1 cellular context compared by ENCODE assay signal in the genomic region with DNA sequence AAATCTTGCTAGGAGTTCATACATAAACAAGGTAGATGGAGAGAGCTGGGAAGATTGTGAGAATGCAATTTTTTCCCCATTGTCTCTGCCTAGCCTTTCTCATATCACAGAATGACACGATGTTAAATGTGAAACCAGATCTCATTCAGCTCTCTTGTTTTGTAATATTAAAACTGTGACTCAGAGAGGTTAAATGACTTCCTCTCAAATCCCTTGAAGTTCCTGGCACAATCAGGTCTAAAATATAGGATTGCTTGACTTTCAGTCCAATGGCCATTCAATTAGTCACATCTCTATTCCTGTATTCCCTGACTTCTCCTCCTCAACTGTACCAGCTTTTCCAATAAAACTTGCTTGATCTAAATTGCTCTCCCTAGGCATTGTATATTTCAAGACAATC.
TF ChIP-seq lines count a peak whose summit lies in the region.

No MANE protein-coding gene starts in this region.

TF ChIP-seq in GM12878, 131 proteins besides CTCF, POLR2A, EP300 and RAD21 (continued from another document and continues in another):
- TF ChIP-seq, protein P1, sequence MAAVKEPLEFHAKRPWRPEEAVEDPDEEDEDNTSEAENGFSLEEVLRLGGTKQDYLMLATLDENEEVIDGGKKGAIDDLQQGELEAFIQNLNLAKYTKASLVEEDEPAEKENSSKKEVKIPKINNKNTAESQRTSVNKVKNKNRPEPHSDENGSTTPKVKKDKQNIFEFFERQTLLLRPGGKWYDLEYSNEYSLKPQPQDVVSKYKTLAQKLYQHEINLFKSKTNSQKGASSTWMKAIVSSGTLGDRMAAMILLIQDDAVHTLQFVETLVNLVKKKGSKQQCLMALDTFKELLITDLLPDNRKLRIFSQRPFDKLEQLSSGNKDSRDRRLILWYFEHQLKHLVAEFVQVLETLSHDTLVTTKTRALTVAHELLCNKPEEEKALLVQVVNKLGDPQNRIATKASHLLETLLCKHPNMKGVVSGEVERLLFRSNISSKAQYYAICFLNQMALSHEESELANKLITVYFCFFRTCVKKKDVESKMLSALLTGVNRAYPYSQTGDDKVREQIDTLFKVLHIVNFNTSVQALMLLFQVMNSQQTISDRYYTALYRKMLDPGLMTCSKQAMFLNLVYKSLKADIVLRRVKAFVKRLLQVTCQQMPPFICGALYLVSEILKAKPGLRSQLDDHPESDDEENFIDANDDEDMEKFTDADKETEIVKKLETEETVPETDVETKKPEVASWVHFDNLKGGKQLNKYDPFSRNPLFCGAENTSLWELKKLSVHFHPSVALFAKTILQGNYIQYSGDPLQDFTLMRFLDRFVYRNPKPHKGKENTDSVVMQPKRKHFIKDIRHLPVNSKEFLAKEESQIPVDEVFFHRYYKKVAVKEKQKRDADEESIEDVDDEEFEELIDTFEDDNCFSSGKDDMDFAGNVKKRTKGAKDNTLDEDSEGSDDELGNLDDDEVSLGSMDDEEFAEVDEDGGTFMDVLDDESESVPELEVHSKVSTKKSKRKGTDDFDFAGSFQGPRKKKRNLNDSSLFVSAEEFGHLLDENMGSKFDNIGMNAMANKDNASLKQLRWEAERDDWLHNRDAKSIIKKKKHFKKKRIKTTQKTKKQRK (IDR thresholded peaks at IDR 0.05; ENCODE audit: low read depth, low read length), result no peak
- no peak for TF ChIP-seq ZNF384 (IDR thresholded peaks at IDR 0.05; ENCODE audit: borderline replicate concordance, low read depth, low read length)
- TF ChIP-seq ZNF622 (IDR thresholded peaks at IDR 0.05), result no peak
- TF ChIP-seq BMI1 (IDR thresholded peaks at IDR 0.05; ENCODE audit: borderline replicate concordance), result no peak
- no peak for TF ChIP-seq BACH1 (IDR thresholded peaks at IDR 0.05; ENCODE audit: borderline replicate concordance)
- no peak for TF ChIP-seq KDM1A (IDR thresholded peaks at IDR 0.05; ENCODE audit: borderline replicate concordance)
- TF ChIP-seq, protein P2, sequence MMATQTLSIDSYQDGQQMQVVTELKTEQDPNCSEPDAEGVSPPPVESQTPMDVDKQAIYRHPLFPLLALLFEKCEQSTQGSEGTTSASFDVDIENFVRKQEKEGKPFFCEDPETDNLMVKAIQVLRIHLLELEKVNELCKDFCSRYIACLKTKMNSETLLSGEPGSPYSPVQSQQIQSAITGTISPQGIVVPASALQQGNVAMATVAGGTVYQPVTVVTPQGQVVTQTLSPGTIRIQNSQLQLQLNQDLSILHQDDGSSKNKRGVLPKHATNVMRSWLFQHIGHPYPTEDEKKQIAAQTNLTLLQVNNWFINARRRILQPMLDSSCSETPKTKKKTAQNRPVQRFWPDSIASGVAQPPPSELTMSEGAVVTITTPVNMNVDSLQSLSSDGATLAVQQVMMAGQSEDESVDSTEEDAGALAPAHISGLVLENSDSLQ (IDR thresholded peaks at IDR 0.05), result no peak
- TF ChIP-seq TBL1XR1 (IDR thresholded peaks at IDR 0.05; ENCODE audit: low read depth, low read length), result no peak
- TF ChIP-seq KAT2A (conservative IDR thresholded peaks at IDR 0.05; ENCODE audit: control insufficient read depth, low read depth, low read length), result no peak
- peak in 1 of 2 experiments; percentile 13; a peak in 1 of 4 replicates for TF ChIP-seq ETV6 (conservative IDR thresholded peaks at IDR 0.05 in 1 of 2, IDR thresholded peaks at IDR 0.05 in 1 of 2; ENCODE audit: borderline replicate concordance in 1 of 2, low read depth in 1 of 2)
- TF ChIP-seq, protein P3, sequence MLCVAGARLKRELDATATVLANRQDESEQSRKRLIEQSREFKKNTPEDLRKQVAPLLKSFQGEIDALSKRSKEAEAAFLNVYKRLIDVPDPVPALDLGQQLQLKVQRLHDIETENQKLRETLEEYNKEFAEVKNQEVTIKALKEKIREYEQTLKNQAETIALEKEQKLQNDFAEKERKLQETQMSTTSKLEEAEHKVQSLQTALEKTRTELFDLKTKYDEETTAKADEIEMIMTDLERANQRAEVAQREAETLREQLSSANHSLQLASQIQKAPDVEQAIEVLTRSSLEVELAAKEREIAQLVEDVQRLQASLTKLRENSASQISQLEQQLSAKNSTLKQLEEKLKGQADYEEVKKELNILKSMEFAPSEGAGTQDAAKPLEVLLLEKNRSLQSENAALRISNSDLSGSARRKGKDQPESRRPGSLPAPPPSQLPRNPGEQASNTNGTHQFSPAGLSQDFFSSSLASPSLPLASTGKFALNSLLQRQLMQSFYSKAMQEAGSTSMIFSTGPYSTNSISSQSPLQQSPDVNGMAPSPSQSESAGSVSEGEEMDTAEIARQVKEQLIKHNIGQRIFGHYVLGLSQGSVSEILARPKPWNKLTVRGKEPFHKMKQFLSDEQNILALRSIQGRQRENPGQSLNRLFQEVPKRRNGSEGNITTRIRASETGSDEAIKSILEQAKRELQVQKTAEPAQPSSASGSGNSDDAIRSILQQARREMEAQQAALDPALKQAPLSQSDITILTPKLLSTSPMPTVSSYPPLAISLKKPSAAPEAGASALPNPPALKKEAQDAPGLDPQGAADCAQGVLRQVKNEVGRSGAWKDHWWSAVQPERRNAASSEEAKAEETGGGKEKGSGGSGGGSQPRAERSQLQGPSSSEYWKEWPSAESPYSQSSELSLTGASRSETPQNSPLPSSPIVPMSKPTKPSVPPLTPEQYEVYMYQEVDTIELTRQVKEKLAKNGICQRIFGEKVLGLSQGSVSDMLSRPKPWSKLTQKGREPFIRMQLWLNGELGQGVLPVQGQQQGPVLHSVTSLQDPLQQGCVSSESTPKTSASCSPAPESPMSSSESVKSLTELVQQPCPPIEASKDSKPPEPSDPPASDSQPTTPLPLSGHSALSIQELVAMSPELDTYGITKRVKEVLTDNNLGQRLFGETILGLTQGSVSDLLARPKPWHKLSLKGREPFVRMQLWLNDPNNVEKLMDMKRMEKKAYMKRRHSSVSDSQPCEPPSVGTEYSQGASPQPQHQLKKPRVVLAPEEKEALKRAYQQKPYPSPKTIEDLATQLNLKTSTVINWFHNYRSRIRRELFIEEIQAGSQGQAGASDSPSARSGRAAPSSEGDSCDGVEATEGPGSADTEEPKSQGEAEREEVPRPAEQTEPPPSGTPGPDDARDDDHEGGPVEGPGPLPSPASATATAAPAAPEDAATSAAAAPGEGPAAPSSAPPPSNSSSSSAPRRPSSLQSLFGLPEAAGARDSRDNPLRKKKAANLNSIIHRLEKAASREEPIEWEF (IDR thresholded peaks at IDR 0.05; ENCODE audit: insufficient replicate concordance, low read depth, low read length), result no peak
- TF ChIP-seq, protein P4, sequence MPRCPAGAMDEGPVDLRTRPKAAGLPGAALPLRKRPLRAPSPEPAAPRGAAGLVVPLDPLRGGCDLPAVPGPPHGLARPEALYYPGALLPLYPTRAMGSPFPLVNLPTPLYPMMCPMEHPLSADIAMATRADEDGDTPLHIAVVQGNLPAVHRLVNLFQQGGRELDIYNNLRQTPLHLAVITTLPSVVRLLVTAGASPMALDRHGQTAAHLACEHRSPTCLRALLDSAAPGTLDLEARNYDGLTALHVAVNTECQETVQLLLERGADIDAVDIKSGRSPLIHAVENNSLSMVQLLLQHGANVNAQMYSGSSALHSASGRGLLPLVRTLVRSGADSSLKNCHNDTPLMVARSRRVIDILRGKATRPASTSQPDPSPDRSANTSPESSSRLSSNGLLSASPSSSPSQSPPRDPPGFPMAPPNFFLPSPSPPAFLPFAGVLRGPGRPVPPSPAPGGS (IDR thresholded peaks at IDR 0.05; ENCODE audit: borderline replicate concordance, insufficient read depth, low read depth, low read length, poor library complexity, severe bottlenecking), result peak; percentile 49
- TF ChIP-seq TCF3 (IDR thresholded peaks at IDR 0.05; ENCODE audit: borderline replicate concordance, insufficient read depth, low read depth, low read length), result no peak
- TF ChIP-seq, protein P5, sequence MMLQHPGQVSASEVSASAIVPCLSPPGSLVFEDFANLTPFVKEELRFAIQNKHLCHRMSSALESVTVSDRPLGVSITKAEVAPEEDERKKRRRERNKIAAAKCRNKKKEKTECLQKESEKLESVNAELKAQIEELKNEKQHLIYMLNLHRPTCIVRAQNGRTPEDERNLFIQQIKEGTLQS (IDR thresholded peaks at IDR 0.05; ENCODE audit: borderline replicate concordance, extremely low read depth, low read depth, low read length), result no peak
- TF ChIP-seq, protein P6, sequence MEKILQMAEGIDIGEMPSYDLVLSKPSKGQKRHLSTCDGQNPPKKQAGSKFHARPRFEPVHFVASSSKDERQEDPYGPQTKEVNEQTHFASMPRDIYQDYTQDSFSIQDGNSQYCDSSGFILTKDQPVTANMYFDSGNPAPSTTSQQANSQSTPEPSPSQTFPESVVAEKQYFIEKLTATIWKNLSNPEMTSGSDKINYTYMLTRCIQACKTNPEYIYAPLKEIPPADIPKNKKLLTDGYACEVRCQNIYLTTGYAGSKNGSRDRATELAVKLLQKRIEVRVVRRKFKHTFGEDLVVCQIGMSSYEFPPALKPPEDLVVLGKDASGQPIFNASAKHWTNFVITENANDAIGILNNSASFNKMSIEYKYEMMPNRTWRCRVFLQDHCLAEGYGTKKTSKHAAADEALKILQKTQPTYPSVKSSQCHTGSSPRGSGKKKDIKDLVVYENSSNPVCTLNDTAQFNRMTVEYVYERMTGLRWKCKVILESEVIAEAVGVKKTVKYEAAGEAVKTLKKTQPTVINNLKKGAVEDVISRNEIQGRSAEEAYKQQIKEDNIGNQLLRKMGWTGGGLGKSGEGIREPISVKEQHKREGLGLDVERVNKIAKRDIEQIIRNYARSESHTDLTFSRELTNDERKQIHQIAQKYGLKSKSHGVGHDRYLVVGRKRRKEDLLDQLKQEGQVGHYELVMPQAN (conservative IDR thresholded peaks at IDR 0.05), result no peak
- TF ChIP-seq FOS (IDR thresholded peaks at IDR 0.05; ENCODE audit: borderline replicate concordance, extremely low read depth, insufficient read length), result no peak
- no peak for TF ChIP-seq MEF2B (IDR thresholded peaks at IDR 0.05; ENCODE audit: partially characterized antibody, poor library complexity, severe bottlenecking)
- TF ChIP-seq, protein P7, sequence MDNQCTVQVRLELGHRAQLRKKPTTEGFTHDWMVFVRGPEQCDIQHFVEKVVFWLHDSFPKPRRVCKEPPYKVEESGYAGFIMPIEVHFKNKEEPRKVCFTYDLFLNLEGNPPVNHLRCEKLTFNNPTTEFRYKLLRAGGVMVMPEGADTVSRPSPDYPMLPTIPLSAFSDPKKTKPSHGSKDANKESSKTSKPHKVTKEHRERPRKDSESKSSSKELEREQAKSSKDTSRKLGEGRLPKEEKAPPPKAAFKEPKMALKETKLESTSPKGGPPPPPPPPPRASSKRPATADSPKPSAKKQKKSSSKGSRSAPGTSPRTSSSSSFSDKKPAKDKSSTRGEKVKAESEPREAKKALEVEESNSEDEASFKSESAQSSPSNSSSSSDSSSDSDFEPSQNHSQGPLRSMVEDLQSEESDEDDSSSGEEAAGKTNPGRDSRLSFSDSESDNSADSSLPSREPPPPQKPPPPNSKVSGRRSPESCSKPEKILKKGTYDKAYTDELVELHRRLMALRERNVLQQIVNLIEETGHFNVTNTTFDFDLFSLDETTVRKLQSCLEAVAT (IDR thresholded peaks at IDR 0.05), result no peak
- TF ChIP-seq LARP7 (IDR thresholded peaks at IDR 0.05), result no peak
- TF ChIP-seq, protein P8, sequence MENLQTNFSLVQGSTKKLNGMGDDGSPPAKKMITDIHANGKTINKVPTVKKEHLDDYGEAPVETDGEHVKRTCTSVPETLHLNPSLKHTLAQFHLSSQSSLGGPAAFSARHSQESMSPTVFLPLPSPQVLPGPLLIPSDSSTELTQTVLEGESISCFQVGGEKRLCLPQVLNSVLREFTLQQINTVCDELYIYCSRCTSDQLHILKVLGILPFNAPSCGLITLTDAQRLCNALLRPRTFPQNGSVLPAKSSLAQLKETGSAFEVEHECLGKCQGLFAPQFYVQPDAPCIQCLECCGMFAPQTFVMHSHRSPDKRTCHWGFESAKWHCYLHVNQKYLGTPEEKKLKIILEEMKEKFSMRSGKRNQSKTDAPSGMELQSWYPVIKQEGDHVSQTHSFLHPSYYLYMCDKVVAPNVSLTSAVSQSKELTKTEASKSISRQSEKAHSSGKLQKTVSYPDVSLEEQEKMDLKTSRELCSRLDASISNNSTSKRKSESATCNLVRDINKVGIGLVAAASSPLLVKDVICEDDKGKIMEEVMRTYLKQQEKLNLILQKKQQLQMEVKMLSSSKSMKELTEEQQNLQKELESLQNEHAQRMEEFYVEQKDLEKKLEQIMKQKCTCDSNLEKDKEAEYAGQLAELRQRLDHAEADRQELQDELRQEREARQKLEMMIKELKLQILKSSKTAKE (IDR thresholded peaks at IDR 0.05; ENCODE audit: low read depth, poor library complexity, severe bottlenecking), result no peak
- no peak for TF ChIP-seq SUZ12 (IDR thresholded peaks at IDR 0.05; ENCODE audit: unreplicated experiment)
- TF ChIP-seq JUNB (IDR thresholded peaks at IDR 0.05), result peak; percentile 86
- TF ChIP-seq SRF (IDR thresholded peaks at IDR 0.05; ENCODE audit: low read depth in 2 of 2, low read length in 2 of 2), result no peak
- no peak for TF ChIP-seq POLR2AphosphoS5 (IDR thresholded peaks at IDR 0.05; ENCODE audit: low read length)
- no peak for TF ChIP-seq SMAD1 (IDR thresholded peaks at IDR 0.05; ENCODE audit: low read depth, partially characterized antibody)
- TF ChIP-seq RUNX3 (IDR thresholded peaks at IDR 0.05; ENCODE audit: low read length), result peak; percentile 38; the same call in 1 of the 2 replicates
- no peak for TF ChIP-seq SP1 (IDR thresholded peaks at IDR 0.05; ENCODE audit: low read depth, low read length)
- TF ChIP-seq SUPT20H (IDR thresholded peaks at IDR 0.05; ENCODE audit: borderline replicate concordance, control insufficient read depth, low read depth, low read length), result no peak
- TF ChIP-seq IKZF1 (conservative IDR thresholded peaks at IDR 0.05), result 0 out of 2 replicates have a peak, but pooled peaks have one; percentile 37
- no peak for TF ChIP-seq GATAD2B (conservative IDR thresholded peaks at IDR 0.05; ENCODE audit: low read depth)
- no peak for TF ChIP-seq PAX5 (IDR thresholded peaks at IDR 0.05; ENCODE audit: borderline replicate concordance, low read depth, low read length)
- TF ChIP-seq, protein P9, sequence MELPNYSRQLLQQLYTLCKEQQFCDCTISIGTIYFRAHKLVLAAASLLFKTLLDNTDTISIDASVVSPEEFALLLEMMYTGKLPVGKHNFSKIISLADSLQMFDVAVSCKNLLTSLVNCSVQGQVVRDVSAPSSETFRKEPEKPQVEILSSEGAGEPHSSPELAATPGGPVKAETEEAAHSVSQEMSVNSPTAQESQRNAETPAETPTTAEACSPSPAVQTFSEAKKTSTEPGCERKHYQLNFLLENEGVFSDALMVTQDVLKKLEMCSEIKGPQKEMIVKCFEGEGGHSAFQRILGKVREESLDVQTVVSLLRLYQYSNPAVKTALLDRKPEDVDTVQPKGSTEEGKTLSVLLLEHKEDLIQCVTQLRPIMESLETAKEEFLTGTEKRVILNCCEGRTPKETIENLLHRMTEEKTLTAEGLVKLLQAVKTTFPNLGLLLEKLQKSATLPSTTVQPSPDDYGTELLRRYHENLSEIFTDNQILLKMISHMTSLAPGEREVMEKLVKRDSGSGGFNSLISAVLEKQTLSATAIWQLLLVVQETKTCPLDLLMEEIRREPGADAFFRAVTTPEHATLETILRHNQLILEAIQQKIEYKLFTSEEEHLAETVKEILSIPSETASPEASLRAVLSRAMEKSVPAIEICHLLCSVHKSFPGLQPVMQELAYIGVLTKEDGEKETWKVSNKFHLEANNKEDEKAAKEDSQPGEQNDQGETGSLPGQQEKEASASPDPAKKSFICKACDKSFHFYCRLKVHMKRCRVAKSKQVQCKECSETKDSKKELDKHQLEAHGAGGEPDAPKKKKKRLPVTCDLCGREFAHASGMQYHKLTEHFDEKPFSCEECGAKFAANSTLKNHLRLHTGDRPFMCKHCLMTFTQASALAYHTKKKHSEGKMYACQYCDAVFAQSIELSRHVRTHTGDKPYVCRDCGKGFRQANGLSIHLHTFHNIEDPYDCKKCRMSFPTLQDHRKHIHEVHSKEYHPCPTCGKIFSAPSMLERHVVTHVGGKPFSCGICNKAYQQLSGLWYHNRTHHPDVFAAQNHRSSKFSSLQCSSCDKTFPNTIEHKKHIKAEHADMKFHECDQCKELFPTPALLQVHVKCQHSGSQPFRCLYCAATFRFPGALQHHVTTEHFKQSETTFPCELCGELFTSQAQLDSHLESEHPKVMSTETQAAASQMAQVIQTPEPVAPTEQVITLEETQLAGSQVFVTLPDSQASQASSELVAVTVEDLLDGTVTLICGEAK (IDR thresholded peaks at IDR 0.05; ENCODE audit: borderline replicate concordance), result no peak
